20 cellular contexts compared by ENCODE assay signal in the genomic region with DNA sequence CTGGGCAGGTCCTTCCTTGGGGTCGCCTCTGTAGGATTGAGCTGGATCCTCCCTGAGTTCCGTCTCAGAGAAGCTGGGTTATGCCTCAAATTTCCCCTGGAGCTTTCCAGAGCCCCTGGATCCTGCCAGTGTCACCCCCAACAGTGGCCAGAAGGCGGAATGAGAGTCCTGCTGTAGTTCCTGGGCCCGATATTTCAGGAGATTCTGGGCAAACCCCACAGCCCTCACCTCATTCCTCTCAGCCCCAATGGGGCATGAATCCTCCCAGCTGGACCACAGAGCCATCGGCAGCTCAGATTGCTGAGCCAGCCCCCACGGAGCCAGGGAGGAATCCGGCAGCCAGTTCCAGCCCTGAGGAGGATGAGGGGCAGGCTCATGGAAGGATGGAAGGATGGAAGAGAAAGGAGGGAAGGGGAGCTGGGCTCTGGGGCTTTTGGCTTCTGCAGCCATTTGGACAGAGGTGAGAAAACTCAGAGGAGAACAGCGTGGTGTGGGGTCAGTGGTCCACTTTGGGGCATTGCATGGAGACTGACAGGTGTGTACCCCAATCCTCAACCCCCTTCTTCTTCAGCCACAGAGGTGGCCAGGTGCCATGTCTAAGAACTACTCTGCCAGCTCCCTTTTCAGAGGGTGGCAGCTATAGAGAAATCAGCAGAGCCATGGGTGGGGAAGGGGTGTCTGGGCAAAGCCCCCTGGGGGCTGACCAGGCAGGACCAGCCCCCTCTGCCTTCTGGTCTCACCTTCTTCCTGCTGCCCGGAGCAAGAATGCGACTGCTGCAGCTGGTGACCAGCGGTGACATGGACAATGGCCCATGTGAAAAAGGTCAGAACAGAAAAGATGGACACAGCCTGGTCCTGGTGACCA.
"Had no signal": no experiment of that assay in that cellular context is flagged by ENCODE, and none has a peak within 500 bp of the region (broad histone marks: within the 10 kb centered on the region; RNA-seq: fewer than 3 reads in every experiment).

No MANE protein-coding gene starts in this region.

- H3K9me3 ChIP-seq: gastrocnemius medialis, lower lobe of right lung, neutrophil, right atrium auricular region, sigmoid colon had no signal

- H3K4me1 ChIP-seq: gastrocnemius medialis, heart right ventricle, left lung, lower lobe of right lung, right atrium auricular region had no signal

- H3K4me3 Mint-ChIP-seq: naive thymus-derived CD4-positive, alpha-beta T cell; nephron progenitor cell; stimulated activated naive B cell treated with anti-CD40 and anti-IgM and Interleukin-4, amounts not matched to agents 10 μg/mL and 1 μg/mL and 100 μg/mL, for 72 hours; stimulated activated naive CD8-positive, alpha-beta T cell treated with anti-CD3 and anti-CD28 coated beads, Interleukin-15, amount 100 ng/mL, for 72 hours had no signal

- H3K27ac Mint-ChIP-seq: nephron progenitor cell; stimulated activated naive B cell treated with anti-CD40 and anti-IgM and Interleukin-4, amounts not matched to agents 10 μg/mL and 1 μg/mL and 100 μg/mL, for 72 hours had no signal

- H3K36me3 Mint-ChIP-seq: naive thymus-derived CD4-positive, alpha-beta T cell; stimulated activated naive B cell treated with anti-CD40 and anti-IgM and Interleukin-4, amounts not matched to agents 10 μg/mL and 1 μg/mL and 100 μg/mL, for 72 hours had no signal

- H3K4me1 Mint-ChIP-seq: nephron progenitor cell; stimulated activated naive B cell treated with anti-CD40 and anti-IgM and Interleukin-4, amounts not matched to agents 10 μg/mL and 1 μg/mL and 100 μg/mL, for 72 hours; stimulated activated naive CD8-positive, alpha-beta T cell treated with anti-CD3 and anti-CD28 coated beads, Interleukin-15, amount 100 ng/mL, for 72 hours had no signal

- DNase-seq: cortex of kidney; dorsolateral prefrontal cortex; effector memory CD4-positive, alpha-beta T cell; gastrocnemius medialis; heart right ventricle; islet precursor cell; left lung; lower lobe of right lung; mesenchymal stem cell; naive thymus-derived CD4-positive, alpha-beta T cell; nephron progenitor cell; sigmoid colon; stimulated activated CD4-positive, alpha-beta T cell treated with anti-CD3 and anti-CD28 coated beads, Interleukin-2, amount 100 ng/mL, for 24 hours; stimulated activated CD4-positive, alpha-beta T cell treated with anti-CD3 and anti-CD28 coated beads, Interleukin-4, amount 100 ng/mL, for 4 hours; stimulated activated naive B cell treated with anti-CD40 and anti-IgM and Interleukin-4, amounts not matched to agents 10 μg/mL and 1 μg/mL and 100 μg/mL, for 72 hours; stimulated activated naive CD8-positive, alpha-beta T cell treated with anti-CD3 and anti-CD28 coated beads, Interleukin-15, amount 100 ng/mL, for 72 hours; trophoblast cell had no signal

- H3K36me3 ChIP-seq: gastrocnemius medialis, heart right ventricle, left lung, lower lobe of right lung, neutrophil, right atrium auricular region, sigmoid colon had no signal

- H3K27me3 Mint-ChIP-seq: stimulated activated naive CD8-positive, alpha-beta T cell treated with anti-CD3 and anti-CD28 coated beads, Interleukin-15, amount 100 ng/mL, for 72 hours had no signal

- H3K4me3 ChIP-seq: gastrocnemius medialis, heart right ventricle, left lung, lower lobe of right lung, right atrium auricular region, sigmoid colon had no signal

- H3K27me3 ChIP-seq: gastrocnemius medialis, neutrophil, right atrium auricular region had no signal

- H3K9me3 Mint-ChIP-seq: stimulated activated naive CD8-positive, alpha-beta T cell treated with anti-CD3 and anti-CD28 coated beads, Interleukin-15, amount 100 ng/mL, for 72 hours had no signal

- ATAC-seq: esophagus mucosa; gastrocnemius medialis; heart right ventricle; left lung; lower lobe of right lung; naive thymus-derived CD4-positive, alpha-beta T cell; stimulated activated naive B cell treated with anti-CD40 and anti-IgM and Interleukin-4, amounts not matched to agents 10 μg/mL and 1 μg/mL and 100 μg/mL, for 72 hours; stimulated activated naive CD8-positive, alpha-beta T cell treated with anti-CD3 and anti-CD28 coated beads, Interleukin-15, amount 100 ng/mL, for 72 hours had no signal

- H3K27ac ChIP-seq: gastrocnemius medialis, heart right ventricle, left lung, lower lobe of right lung, neutrophil, right atrium auricular region, sigmoid colon had no signal
